15 cellular contexts compared by ENCODE assay signal in genomic region chr16:19092653-19093410, GRCh38.
"Had no signal": no experiment of that assay in that cellular context is flagged by ENCODE, and none has a peak within 500 bp of the region (broad histone marks: within the 10 kb centered on the region; RNA-seq: fewer than 3 reads in every experiment).

No MANE protein-coding gene starts in this region.

- H3K4me3 Mint-ChIP-seq: activated CD4-positive, alpha-beta memory T cell treated with anti-CD3 and anti-CD28 coated beads for 36 hours; activated CD8-positive, alpha-beta memory T cell treated with anti-CD3 and anti-CD28 coated beads, Interleukin-2, amount 10 ng/mL, durations not matched to agents 7 days and 5 days; activated naive CD4-positive, alpha-beta T cell treated with anti-CD3 and anti-CD28 coated beads, Interleukin-2, amount 10 ng/mL, durations not matched to agents 7 days and 5 days; natural killer cell treated with Interleukin-12 subunit alpha and Interleukin-12 subunit beta and Interleukin-15 and Interleukin-18, amount 100 ng/mL, for 72 hours; T-helper 17 cell had no signal

- H3K36me3 Mint-ChIP-seq: activated naive CD4-positive, alpha-beta T cell treated with anti-CD3 and anti-CD28 coated beads, Interleukin-2, amount 10 ng/mL, durations not matched to agents 7 days and 5 days had no signal

- ATAC-seq: activated CD8-positive, alpha-beta memory T cell treated with anti-CD3 and anti-CD28 coated beads, Interleukin-2, amount 10 ng/mL, durations not matched to agents 7 days and 5 days; natural killer cell treated with Interleukin-12 subunit alpha and Interleukin-12 subunit beta and Interleukin-15 and Interleukin-18, amount 100 ng/mL, for 72 hours; T-helper 17 cell had no signal

- H3K36me3 ChIP-seq: WERI-Rb-1 had no signal

- H3K27me3 ChIP-seq: foreskin keratinocyte had no signal

- H3K27ac Mint-ChIP-seq: activated CD4-positive, alpha-beta memory T cell treated with anti-CD3 and anti-CD28 coated beads for 36 hours; activated CD8-positive, alpha-beta memory T cell treated with anti-CD3 and anti-CD28 coated beads, Interleukin-2, amount 10 ng/mL, durations not matched to agents 7 days and 5 days; activated naive CD4-positive, alpha-beta T cell treated with anti-CD3 and anti-CD28 coated beads, Interleukin-2, amount 10 ng/mL, durations not matched to agents 7 days and 5 days; natural killer cell treated with Interleukin-12 subunit alpha and Interleukin-12 subunit beta and Interleukin-15 and Interleukin-18, amount 100 ng/mL, for 72 hours; T-helper 17 cell had no signal

- H3K27ac ChIP-seq: foreskin keratinocyte, psoas muscle, WERI-Rb-1 had no signal

- H3K9me3 ChIP-seq: psoas muscle had no signal

- DNase-seq: activated CD4-positive, alpha-beta memory T cell treated with anti-CD3 and anti-CD28 coated beads for 36 hours; activated CD8-positive, alpha-beta memory T cell treated with anti-CD3 and anti-CD28 coated beads, Interleukin-2, amount 10 ng/mL, durations not matched to agents 7 days and 5 days; activated naive CD4-positive, alpha-beta T cell treated with anti-CD3 and anti-CD28 coated beads, Interleukin-2, amount 10 ng/mL, durations not matched to agents 7 days and 5 days; activated T-cell treated with anti-CD3 and anti-CD28 coated beads, Interleukin-2, amount 50 U/mL, for 1 hour; glutamatergic neuron; left ventricle myocardium superior; mesendoderm; nucleus accumbens; stimulated activated CD4-positive, alpha-beta T cell treated with anti-CD3 and anti-CD28 coated beads, Interleukin-12 subunit alpha, Interleukin-12 subunit beta, amount 100 ng/mL, for 4 hours; stimulated activated CD4-positive, alpha-beta T cell treated with anti-CD3 and anti-CD28 coated beads, Interleukin-2, amount 100 ng/mL, for 24 hours; T-helper 17 cell; WERI-Rb-1 had no signal

- H3K4me1 ChIP-seq: psoas muscle had no signal

- H3K4me3 ChIP-seq: psoas muscle had no signal
